26 cellular contexts compared by ENCODE assay signal in genomic region chr2:204898928-204899640, GRCh38.
"Had no signal": no experiment of that assay in that cellular context is flagged by ENCODE, and none has a peak within 500 bp of the region (broad histone marks: within the 10 kb centered on the region; RNA-seq: fewer than 3 reads in every experiment).

No MANE protein-coding gene starts in this region.

- DNase-seq: activated CD4-positive, alpha-beta memory T cell treated with anti-CD3 and anti-CD28 coated beads, Interleukin-2, amount 10 ng/mL, durations not matched to agents 7 days and 5 days; activated CD4-positive, alpha-beta T cell treated with anti-CD3 and anti-CD28 coated beads, Interleukin-2, amount 10 ng/mL, durations not matched to agents 24 days and 14 days; activated T-cell treated with anti-CD3 and anti-CD28 coated beads, Interleukin-2, amount 50 U/mL, for 4 hours; dorsolateral prefrontal cortex; effector memory CD4-positive, alpha-beta T cell; head of caudate nucleus; hippocampal formation; immature natural killer cell; naive B cell; nephron progenitor cell; stimulated activated CD4-positive, alpha-beta T cell treated with anti-CD3 and anti-CD28 coated beads, Interleukin-4, amount 100 ng/mL, for 24 hours; T1000; trophoblast cell; WERI-Rb-1 had no signal

- H3K9me3 ChIP-seq: ascending aorta, neutrophil, thoracic aorta had no signal

- H3K27ac ChIP-seq: ascending aorta, coronary artery, dorsolateral prefrontal cortex, neutrophil, skin epidermis, thoracic aorta, WERI-Rb-1 had no signal

- H3K27me3 Mint-ChIP-seq: activated CD4-positive, alpha-beta memory T cell treated with anti-CD3 and anti-CD28 coated beads, Interleukin-2, amount 10 ng/mL, durations not matched to agents 7 days and 5 days; activated CD4-positive, alpha-beta T cell treated with anti-CD3 and anti-CD28 coated beads, Interleukin-2, amount 10 ng/mL, durations not matched to agents 24 days and 14 days; activated naive CD8-positive, alpha-beta T cell; activated T-helper 17 cell treated with anti-CD3 and anti-CD28 coated beads, Interleukin-2, amount 50 U/mL, for 72 hours; brain; naive B cell; stimulated activated naive CD8-positive, alpha-beta T cell treated with anti-CD3 and anti-CD28 coated beads, Interleukin-15, Interleukin-2, amounts not matched to agents 100 ng/mL and 50 ng/mL, for 24 hours had no signal

- H3K27me3 ChIP-seq: ascending aorta, dorsolateral prefrontal cortex, neutrophil had no signal

- H3K4me1 ChIP-seq: ascending aorta had no signal

- H3K36me3 ChIP-seq: ascending aorta, neutrophil, thoracic aorta, WERI-Rb-1 had no signal

- H3K36me3 Mint-ChIP-seq: immature natural killer cell; stimulated activated effector memory CD8-positive, alpha-beta T cell treated with anti-CD3 and anti-CD28 coated beads, Interleukin-12 subunit alpha, Interleukin-12 subunit beta, amount 100 ng/mL, for 72 hours had no signal

- H3K4me3 ChIP-seq: ascending aorta, coronary artery, dorsolateral prefrontal cortex, skin epidermis, thoracic aorta had no signal

- H3K4me1 Mint-ChIP-seq: immature natural killer cell; naive B cell; stimulated activated effector memory CD8-positive, alpha-beta T cell treated with anti-CD3 and anti-CD28 coated beads, Interleukin-12 subunit alpha, Interleukin-12 subunit beta, amount 100 ng/mL, for 72 hours had no signal

- FAIRE-seq: urothelium cell line had no signal

- H3K4me3 Mint-ChIP-seq: activated naive CD8-positive, alpha-beta T cell; activated T-cell treated with anti-CD3 and anti-CD28 coated beads, Interleukin-2, amount 50 U/mL, for 4 hours; brain; immature natural killer cell; mesothelial cell of epicardium; naive B cell; nephron progenitor cell; stimulated activated effector memory CD8-positive, alpha-beta T cell treated with anti-CD3 and anti-CD28 coated beads, Interleukin-12 subunit alpha, Interleukin-12 subunit beta, amount 100 ng/mL, for 72 hours; stimulated activated naive CD8-positive, alpha-beta T cell treated with anti-CD3 and anti-CD28 coated beads, Interleukin-15, Interleukin-2, amounts not matched to agents 100 ng/mL and 50 ng/mL, for 24 hours had no signal

- H3K27ac Mint-ChIP-seq: activated naive CD8-positive, alpha-beta T cell; brain; immature natural killer cell; naive B cell; stimulated activated effector memory CD8-positive, alpha-beta T cell treated with anti-CD3 and anti-CD28 coated beads, Interleukin-12 subunit alpha, Interleukin-12 subunit beta, amount 100 ng/mL, for 72 hours; stimulated activated naive CD8-positive, alpha-beta T cell treated with anti-CD3 and anti-CD28 coated beads, Interleukin-15, Interleukin-2, amounts not matched to agents 100 ng/mL and 50 ng/mL, for 24 hours had no signal
